9 cellular contexts compared by ENCODE assay signal in genomic region chr16:27314986-27315332, GRCh38. TPM values are rescaled to one million over a fixed set of nuclear protein-coding genes. Genes with fewer than 3 reads are reported as not detected.
DNase-seq lines count a peak whose midpoint lies in the region; ATAC-seq and TF ChIP-seq lines count a peak whose summit lies in the region.
"Had no signal": no experiment of that assay in that cellular context is flagged by ENCODE, and none has a peak within 500 bp of the region (broad histone marks: within the 10 kb centered on the region; RNA-seq: fewer than 3 reads in every experiment).

No MANE protein-coding gene starts in this region.

- no peak overlapping the region for H2AFZ ChIP-seq in GM23338

- no peaks in the 10 kb centered on the region for H3K9me2 ChIP-seq in GM23338 (ENCODE audit: insufficient read depth)

- peaks cover 23% of the 10 kb centered on the region for H3K79me2 ChIP-seq in GM23338 (replicated peaks; ENCODE audit: insufficient read depth)

- 0 out of 2 replicates have a peak, but pooled peaks cover 2% of the 10 kb centered on the region for H3F3A ChIP-seq in GM23338 (replicated peaks; ENCODE audit: low read depth)

- H4K20me1 ChIP-seq in GM23338 (replicated peaks; ENCODE audit: insufficient read depth) = no peaks in the 10 kb centered on the region; the same call in 1 of the 2 replicates

- H3K36me3 ChIP-seq in GM23338 (ENCODE audit: insufficient read depth) = no peaks in the 10 kb centered on the region
- no peaks in the 10 kb centered on the region for H3K36me3 ChIP-seq in right atrium auricular region

- H3K9me3 ChIP-seq in right atrium auricular region = no peaks in the 10 kb centered on the region

- peaks cover 19% of the 10 kb centered on the region for H3K27me3 Mint-ChIP-seq in GM23338 (ENCODE audit: insufficient read depth, low read depth, poor library complexity)
- H3K27me3 Mint-ChIP-seq in activated T-helper 17 cell treated with anti-CD3 and anti-CD28 coated beads, Interleukin-2, amount 50 U/mL, for 72 hours = no peaks in the 10 kb centered on the region

- H3K27me3 ChIP-seq in GM23338 (ENCODE audit: insufficient read depth) (peaks cover 17% of the 10 kb centered on the region), right atrium auricular region (no peaks in the 10 kb centered on the region)

- no peaks in the 10 kb centered on the region; the same call in 2 of the 3 replicates for H3K9me3 Mint-ChIP-seq in GM23338
- no peaks in the 10 kb centered on the region for H3K9me3 Mint-ChIP-seq in activated T-helper 17 cell treated with anti-CD3 and anti-CD28 coated beads, Interleukin-2, amount 50 U/mL, for 72 hours

- H3K27ac Mint-ChIP-seq in GM23338 = no peak overlapping the region
- peak overlapping the region; percentile 97 for H3K27ac Mint-ChIP-seq in activated T-helper 17 cell treated with anti-CD3 and anti-CD28 coated beads, Interleukin-2, amount 50 U/mL, for 72 hours

- peaks cover 45% of the 10 kb centered on the region for H3K4me1 Mint-ChIP-seq in GM23338
- H3K4me1 Mint-ChIP-seq in activated T-helper 17 cell treated with anti-CD3 and anti-CD28 coated beads, Interleukin-2, amount 50 U/mL, for 72 hours = peaks cover 37% of the 10 kb centered on the region

- TF ChIP-seq CTCF in GM23338 (conservative IDR thresholded peaks at IDR 0.05; ENCODE audit: low read depth in 2 of 2) (no peak), right atrium auricular region (IDR thresholded peaks at IDR 0.05) (no peak)

- ATAC-seq in GM23338 = no peak
- no peak for ATAC-seq in activated T-helper 17 cell treated with anti-CD3 and anti-CD28 coated beads, Interleukin-2, amount 50 U/mL, for 72 hours (replicated peaks)
- no peak for ATAC-seq in HG03095 (IDR thresholded peaks at IDR 0.05; ENCODE audit: unreplicated experiment)

- peak overlapping the region; percentile 62 for H3K4me2 ChIP-seq in GM23338

- H3K36me3 Mint-ChIP-seq in GM23338 (ENCODE audit: low read depth) = no peaks in the 10 kb centered on the region; the same call in 1 of the 3 replicates
- peaks cover 60% of the 10 kb centered on the region for H3K36me3 Mint-ChIP-seq in activated T-helper 17 cell treated with anti-CD3 and anti-CD28 coated beads, Interleukin-2, amount 50 U/mL, for 72 hours (ENCODE audit: low read depth)

- DNase-seq in GM23338 (ENCODE audit: low spot score) (no peak), right atrium auricular region (ENCODE audit: low spot score) (no peak), NCI-H1048 (lab: John Stamatoyannopoulos, UW) (no peak), NCI-H1417 (lab: John Stamatoyannopoulos, UW) (no peak), NCI-H1105 (lab: John Stamatoyannopoulos, UW) (no peak)

- H3K4me3 ChIP-seq in GM23338 = no peak overlapping the region; the same call in 1 of the 2 replicates
- H3K4me3 ChIP-seq in right atrium auricular region = peak overlapping the region; percentile 59 to 75
- peak overlapping the region; percentile 53 to 97 (median 74) for H3K4me3 ChIP-seq in skin epidermis

- peak overlapping the region; percentile 86 for H3K4me3 Mint-ChIP-seq in GM23338
- peak overlapping the region; percentile 98 for H3K4me3 Mint-ChIP-seq in activated T-helper 17 cell treated with anti-CD3 and anti-CD28 coated beads, Interleukin-2, amount 50 U/mL, for 72 hours

- H3K27ac ChIP-seq in GM23338 (ENCODE audit: low read depth) (no peak overlapping the region), right atrium auricular region (peak overlapping the region; percentile 90 to 92), skin epidermis (peak overlapping the region; percentile 8 to 100 (median 99))
- H3K27ac ChIP-seq: VCaP had no signal

- H3K4me1 ChIP-seq in GM23338 (ENCODE audit: insufficient read depth) (peaks cover 24% of the 10 kb centered on the region), right atrium auricular region (peaks cover 0 to 55% of the 10 kb centered on the region in 2 donors)

TF ChIP-seq in GM23338, 12 proteins besides CTCF, POLR2A, EP300 and RAD21 (continues in another document):
- TF ChIP-seq ETS1 (IDR thresholded peaks at IDR 0.05) = no peak
- no peak for TF ChIP-seq EZH2 (IDR thresholded peaks at IDR 0.05; ENCODE audit: low read depth, unreplicated experiment)
- no peak for TF ChIP-seq EZH2phosphoT487 (IDR thresholded peaks at IDR 0.05; ENCODE audit: unreplicated experiment)
- no peak for TF ChIP-seq CREB1 (CRISPR knock-in tag; IDR thresholded peaks at IDR 0.05; ENCODE audit: low read depth)
- no peak for TF ChIP-seq NANOG (IDR thresholded peaks at IDR 0.05; ENCODE audit: borderline replicate concordance)
- no peak for TF ChIP-seq POLR2AphosphoS5 (IDR thresholded peaks at IDR 0.05; ENCODE audit: low read depth)
- TF ChIP-seq JUNB (IDR thresholded peaks at IDR 0.05; ENCODE audit: unreplicated experiment) = no peak
- TF ChIP-seq STAT1 (IDR thresholded peaks at IDR 0.05; ENCODE audit: unreplicated experiment) = no peak
- TF ChIP-seq ZNF331 (CRISPR knock-in tag; IDR thresholded peaks at IDR 0.05; ENCODE audit: low read depth) = no peak

RNA-seq across cellular contexts. Expression of gene IL4R, which starts 1.2 kb away (rescaled TPM):
- 16.9 and 17.6 TPM in 2 replicates for total RNA-seq in GM23338 (2014; rRNA removed; shearing (Covaris generic))
- polyA plus RNA-seq in GM23338 (2016; fragmentation: Nextera tagmentation; extraction: Ambion mirVana) = 5.6 and 6.4 TPM in 2 replicates
- 100 to 1,000 TPM; 163 to 216 TPM for total RNA-seq in activated T-helper 17 cell treated with anti-CD3 and anti-CD28 coated beads, Interleukin-2, amount 50 U/mL, for 72 hours
- total RNA-seq in right atrium auricular region = 10 to 100 TPM; 11.9 to 35.5 TPM

RNA-seq across cellular contexts. Expression of gene NSMCE1, which starts 46.4 kb away (rescaled TPM):
- total RNA-seq in GM23338 (2014; rRNA removed; shearing (Covaris generic)) = 30.6 and 33.9 TPM in 2 replicates
- polyA plus RNA-seq in GM23338 (2016; fragmentation: Nextera tagmentation; extraction: Ambion mirVana) = 47.2 and 50.8 TPM in 2 replicates
- total RNA-seq in activated T-helper 17 cell treated with anti-CD3 and anti-CD28 coated beads, Interleukin-2, amount 50 U/mL, for 72 hours = 10 to 100 TPM; 59.6 to 99.8 TPM
- 10 to 100 TPM; 24.0 to 35.8 TPM for total RNA-seq in right atrium auricular region
